In the genomic region with DNA sequence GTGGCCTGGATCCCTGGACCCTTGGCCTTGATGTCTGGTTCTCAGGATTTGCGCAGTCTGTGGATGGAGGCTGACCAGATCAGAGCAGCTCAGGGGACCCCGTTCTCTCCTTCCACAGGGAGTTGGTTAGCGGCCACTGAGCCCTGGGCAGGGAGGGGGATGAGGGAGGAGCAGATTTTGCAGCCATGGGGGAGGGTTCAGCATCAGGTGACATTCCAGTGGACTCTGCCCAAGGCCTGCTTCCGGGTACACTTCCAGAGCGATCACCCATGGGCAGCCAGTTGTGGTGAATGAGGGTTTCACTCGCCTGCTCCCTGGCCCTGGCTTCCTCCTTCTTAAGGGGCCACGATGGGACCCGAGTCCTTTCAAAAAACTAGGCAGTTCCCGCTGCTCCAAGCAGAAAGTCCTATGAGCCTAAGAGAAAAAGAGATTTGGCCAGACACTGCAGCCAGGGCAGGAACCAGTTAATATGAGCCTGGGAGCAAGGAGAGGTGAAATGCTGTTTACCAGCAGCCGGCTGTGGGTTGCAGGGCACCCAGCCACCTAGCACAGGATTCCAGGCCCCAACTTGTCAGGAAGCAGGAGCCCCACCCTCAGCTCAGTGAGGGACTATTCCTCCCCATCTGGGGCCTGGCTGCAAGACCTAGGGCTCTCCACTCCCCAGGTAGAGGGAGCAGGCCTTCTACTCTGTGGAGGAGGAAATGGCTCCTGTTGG, we compare ENCODE assay signal across 17 cellular contexts. TPM values are rescaled to one million over a fixed set of nuclear protein-coding genes. Genes with fewer than 3 reads are reported as not detected.
DNase-seq lines count a peak whose midpoint lies in the region; ATAC-seq lines count a peak whose summit lies in the region.
"Had no signal": no experiment of that assay in that cellular context is flagged by ENCODE, and none has a peak within 500 bp of the region (broad histone marks: within the 10 kb centered on the region; RNA-seq: fewer than 3 reads in every experiment).

No MANE protein-coding gene starts in this region.

- peak overlapping the region in 1 of 2 donors; percentile 1 for H3K4me3 ChIP-seq in mucosa of rectum (ENCODE audit: low read length in 2 of 2)

- no peak overlapping the region for H3K27ac Mint-ChIP-seq in activated naive CD4-positive, alpha-beta T cell treated with anti-CD3 and anti-CD28 coated beads for 36 hours
- no peak overlapping the region for H3K27ac Mint-ChIP-seq in activated T-helper 17 cell treated with anti-CD3 and anti-CD28 coated beads, Interleukin-2, amount 50 U/mL, for 72 hours
- H3K27ac Mint-ChIP-seq: activated CD4-positive, alpha-beta T cell treated with anti-CD3 and anti-CD28 coated beads, Interleukin-2, amount 10 ng/mL, durations not matched to agents 7 days and 5 days; activated naive CD8-positive, alpha-beta T cell treated with anti-CD3 and anti-CD28 coated beads for 36 hours; HFFc6; stimulated activated memory B cell treated with anti-CD40 and anti-IgM and Interleukin-4, amounts not matched to agents 10 μg/mL and 1 μg/mL and 100 μg/mL, for 72 hours had no signal

- H3K4me1 ChIP-seq in mucosa of rectum (ENCODE audit: control insufficient read depth in 2 of 2, insufficient read depth in 2 of 2, low read length in 2 of 2): peaks cover 35 to 39% of the 10 kb centered on the region in 2 donors

- H3K27ac ChIP-seq in mucosa of rectum (ENCODE audit: low read depth in 2 of 2, low read length in 2 of 2): peak overlapping the region; percentile 83 to 94

- no peaks in the 10 kb centered on the region for H3K27me3 ChIP-seq in mucosa of rectum (ENCODE audit: control insufficient read depth in 2 of 2, insufficient read depth in 2 of 2, low read length in 2 of 2)

- intact Hi-C loops in Right ventricle myocardium inferior (cut with DNase I) (loop anchor here (5.0 kb wide), 1 partner anchor 45 kb away; no protein-coding TSS in a partner anchor), cardiac septum (cut with DNase I) (loop anchor here (2.0 kb wide), 1 partner anchor 16 kb away; no protein-coding TSS in a partner anchor), Right ventricle myocardium superior (cut with DNase I) (no loop called here)
- intact Hi-C loops in activated naive CD4-positive, alpha-beta T cell treated with anti-CD3 and anti-CD28 coated beads for 36 hours (cut with micrococcal nuclease): no loop called here

- no peak overlapping the region for H3K4me3 Mint-ChIP-seq in activated naive CD4-positive, alpha-beta T cell treated with anti-CD3 and anti-CD28 coated beads for 36 hours
- no peak overlapping the region for H3K4me3 Mint-ChIP-seq in activated T-helper 17 cell treated with anti-CD3 and anti-CD28 coated beads, Interleukin-2, amount 50 U/mL, for 72 hours
- H3K4me3 Mint-ChIP-seq: activated CD4-positive, alpha-beta T cell treated with anti-CD3 and anti-CD28 coated beads, Interleukin-2, amount 10 ng/mL, durations not matched to agents 7 days and 5 days; activated naive CD8-positive, alpha-beta T cell treated with anti-CD3 and anti-CD28 coated beads for 36 hours; HFFc6; stimulated activated memory B cell treated with anti-CD40 and anti-IgM and Interleukin-4, amounts not matched to agents 10 μg/mL and 1 μg/mL and 100 μg/mL, for 72 hours had no signal

- no peaks in the 10 kb centered on the region for H3K36me3 ChIP-seq in mucosa of rectum (ENCODE audit: control insufficient read depth in 2 of 2, insufficient read depth in 2 of 2, low read length in 2 of 2)

- H3K36me3 Mint-ChIP-seq in activated naive CD4-positive, alpha-beta T cell treated with anti-CD3 and anti-CD28 coated beads for 36 hours (ENCODE audit: low read depth): no peaks in the 10 kb centered on the region
- H3K36me3 Mint-ChIP-seq in activated T-helper 17 cell treated with anti-CD3 and anti-CD28 coated beads, Interleukin-2, amount 50 U/mL, for 72 hours (ENCODE audit: low read depth): no peaks in the 10 kb centered on the region
- H3K36me3 Mint-ChIP-seq: activated naive CD8-positive, alpha-beta T cell treated with anti-CD3 and anti-CD28 coated beads for 36 hours; stimulated activated memory B cell treated with anti-CD40 and anti-IgM and Interleukin-4, amounts not matched to agents 10 μg/mL and 1 μg/mL and 100 μg/mL, for 72 hours had no signal

- peak overlapping the region; percentile 32 to 44 for H3K9ac ChIP-seq in mucosa of rectum (ENCODE audit: low read depth in 1 of 2, low read length in 2 of 2)

- no peaks in the 10 kb centered on the region for H3K9me3 Mint-ChIP-seq in activated naive CD4-positive, alpha-beta T cell treated with anti-CD3 and anti-CD28 coated beads for 36 hours
- H3K9me3 Mint-ChIP-seq in activated T-helper 17 cell treated with anti-CD3 and anti-CD28 coated beads, Interleukin-2, amount 50 U/mL, for 72 hours: no peaks in the 10 kb centered on the region
- H3K9me3 Mint-ChIP-seq: activated CD4-positive, alpha-beta T cell treated with anti-CD3 and anti-CD28 coated beads, Interleukin-2, amount 10 ng/mL, durations not matched to agents 7 days and 5 days; activated naive CD8-positive, alpha-beta T cell treated with anti-CD3 and anti-CD28 coated beads for 36 hours; stimulated activated memory B cell treated with anti-CD40 and anti-IgM and Interleukin-4, amounts not matched to agents 10 μg/mL and 1 μg/mL and 100 μg/mL, for 72 hours had no signal

- no peaks in the 10 kb centered on the region for H3K9me3 ChIP-seq in mucosa of rectum (ENCODE audit: control insufficient read depth in 2 of 2, low read length in 2 of 2)

- DNase-seq in Right ventricle myocardium inferior (ENCODE audit: missing footprints) (peak; percentile 56), cardiac septum (ENCODE audit: low spot score) (no peak), Right ventricle myocardium superior (no peak), NCI-H446 (lab: John Stamatoyannopoulos, UW) (no peak), hippocampal formation (lab: John Stamatoyannopoulos, UW) (no peak)
- DNase-seq in activated naive CD4-positive, alpha-beta T cell treated with anti-CD3 and anti-CD28 coated beads for 36 hours: no peak
- DNase-seq: 8988T; activated CD4-positive, alpha-beta T cell treated with anti-CD3 and anti-CD28 coated beads, Interleukin-2, amount 10 ng/mL, durations not matched to agents 7 days and 5 days; activated naive CD8-positive, alpha-beta T cell treated with anti-CD3 and anti-CD28 coated beads for 36 hours; GDM1; HFFc6; left cardiac atrium had no signal

- peaks cover 30% of the 10 kb centered on the region for H3K27me3 Mint-ChIP-seq in activated naive CD4-positive, alpha-beta T cell treated with anti-CD3 and anti-CD28 coated beads for 36 hours (ENCODE audit: low read depth)
- peaks cover 15% of the 10 kb centered on the region for H3K27me3 Mint-ChIP-seq in activated T-helper 17 cell treated with anti-CD3 and anti-CD28 coated beads, Interleukin-2, amount 50 U/mL, for 72 hours

- peaks cover 14% of the 10 kb centered on the region for H3K4me1 Mint-ChIP-seq in activated naive CD4-positive, alpha-beta T cell treated with anti-CD3 and anti-CD28 coated beads for 36 hours (ENCODE audit: low read depth)
- no peaks in the 10 kb centered on the region for H3K4me1 Mint-ChIP-seq in activated T-helper 17 cell treated with anti-CD3 and anti-CD28 coated beads, Interleukin-2, amount 50 U/mL, for 72 hours

- CTCF ChIA-PET in activated naive CD4-positive, alpha-beta T cell treated with anti-CD3 and anti-CD28 coated beads for 36 hours (lab: Charles Lee): no interaction called here

- ATAC-seq in Right ventricle myocardium inferior: no peak
- peak; percentile 34 for ATAC-seq in Right ventricle myocardium superior (ENCODE audit: poor library complexity)
- ATAC-seq in activated T-helper 17 cell treated with anti-CD3 and anti-CD28 coated beads, Interleukin-2, amount 50 U/mL, for 72 hours (replicated peaks): no peak
- ATAC-seq: SK-N-SH treated with all-trans-retinoic acid at 6 μM for 48 hours; stimulated activated memory B cell treated with anti-CD40 and anti-IgM and Interleukin-4, amounts not matched to agents 10 μg/mL and 1 μg/mL and 100 μg/mL, for 72 hours had no signal

RNA-seq across cellular contexts. Expression of gene GPRC5C, which starts 4.7 kb away (rescaled TPM):
- total RNA-seq in Right ventricle myocardium inferior (37.2 TPM), cardiac septum (31.7 TPM), Right ventricle myocardium superior (30.5 TPM)
- total RNA-seq in activated naive CD4-positive, alpha-beta T cell treated with anti-CD3 and anti-CD28 coated beads for 36 hours: not detected
- total RNA-seq in activated T-helper 17 cell treated with anti-CD3 and anti-CD28 coated beads, Interleukin-2, amount 50 U/mL, for 72 hours: 1 to 10 TPM in 1 of 2 donors, not detected in 1; 5.0 TPM
- total RNA-seq: activated CD4-positive, alpha-beta T cell treated with anti-CD3 and anti-CD28 coated beads, Interleukin-2, amount 10 ng/mL, durations not matched to agents 7 days and 5 days; endothelial cell of umbilical vein; HFFc6 had no signal

RNA-seq across cellular contexts. Expression of gene CD300A, which starts 39.2 kb away (rescaled TPM):
- total RNA-seq in Right ventricle myocardium inferior: 2.4 TPM
- 2.6 TPM for total RNA-seq in cardiac septum
- 1.7 TPM for total RNA-seq in Right ventricle myocardium superior
- total RNA-seq in activated naive CD4-positive, alpha-beta T cell treated with anti-CD3 and anti-CD28 coated beads for 36 hours: 1 to 10 TPM; 1.3 to 1.8 TPM
- 10 to 100 TPM in 1 of 2 donors, 1 to 10 TPM in 1; 3.0 to 29.1 TPM for total RNA-seq in activated T-helper 17 cell treated with anti-CD3 and anti-CD28 coated beads, Interleukin-2, amount 50 U/mL, for 72 hours
- total RNA-seq: endothelial cell of umbilical vein, HFFc6 had no signal

RNA-seq across cellular contexts. Expression of gene GPR142, which starts 59.9 kb away (rescaled TPM):
- not detected for total RNA-seq in Right ventricle myocardium inferior
- total RNA-seq in cardiac septum: 0.16 TPM
- total RNA-seq in Right ventricle myocardium superior: not detected
- total RNA-seq in activated naive CD4-positive, alpha-beta T cell treated with anti-CD3 and anti-CD28 coated beads for 36 hours: not detected
- not detected for total RNA-seq in activated T-helper 17 cell treated with anti-CD3 and anti-CD28 coated beads, Interleukin-2, amount 50 U/mL, for 72 hours
- total RNA-seq: activated CD4-positive, alpha-beta T cell treated with anti-CD3 and anti-CD28 coated beads, Interleukin-2, amount 10 ng/mL, durations not matched to agents 7 days and 5 days; activated naive CD8-positive, alpha-beta T cell treated with anti-CD3 and anti-CD28 coated beads for 36 hours; endothelial cell of umbilical vein; HFFc6 had no signal

Comparison
In these comparisons a context has a peak if more than half of its experiments do, and no peak if none do; other contexts are left out.
1. intact Hi-C loops: an anchor here in Right ventricle myocardium inferior (5.0 kb wide) and cardiac septum (2.0 kb wide); none called in Right ventricle myocardium superior and activated naive CD4-positive, alpha-beta T cell treated with anti-CD3 and anti-CD28 coated beads for 36 hours.